Comparison of ENCODE assay signal across 17 cellular contexts in genomic region chr16:64892843-64893242, GRCh38.
DNase-seq lines count a peak whose midpoint lies in the region; ATAC-seq, FAIRE-seq and TF ChIP-seq lines count a peak whose summit lies in the region.
"Had no signal": no experiment of that assay in that cellular context is flagged by ENCODE, and none has a peak within 500 bp of the region (broad histone marks: within the 10 kb centered on the region; RNA-seq: fewer than 3 reads in every experiment).

No MANE protein-coding gene starts in this region.

- ATAC-seq in IMR-90 (ENCODE audit: low read depth) (peak; percentile 88), GM21423 (IDR thresholded peaks at IDR 0.05; ENCODE audit: unreplicated experiment) (no peak), GM19452 (IDR thresholded peaks at IDR 0.05; ENCODE audit: unreplicated experiment) (no peak)
- ATAC-seq: gastrocnemius medialis, left colon, T-cell had no signal

- H2BK120ac ChIP-seq in IMR-90 (ENCODE audit: low read depth, low read length): peak overlapping the region; percentile 84; the same call in 1 of the 2 replicates

- dilution Hi-C loops in IMR-90 (cut with HindIII; ENCODE audit: low sequenced_read_pairs, unreplicated experiment): no loop called here

- H3K4me1 ChIP-seq in IMR-90 (ENCODE audit: control insufficient read depth, insufficient read depth, low read length): peaks cover 10% of the 10 kb centered on the region
- H3K4me1 ChIP-seq: breast epithelium, gastrocnemius medialis had no signal

- CTCF ChIA-PET in IMR-90 (lab: Yijun Ruan, JAX): no interaction called here

- POLR2A ChIA-PET in IMR-90 (lab: Charles Lee; ENCODE audit: unreplicated experiment): no interaction called here

- H3K4me3 ChIP-seq in IMR-90 (ENCODE audit: insufficient read depth, low read depth, low read length) (no peak overlapping the region), cardiac fibroblast (replicated peaks in 1 of 2; ENCODE audit: low read depth in 2 of 2, low read length in 2 of 2) (no peak overlapping the region)

- TF ChIP-seq POLR2A in IMR-90 (IDR thresholded peaks at IDR 0.05; ENCODE audit: low read depth, low read length): no peak

- no TSS peak for BruUV-seq in IMR-90 (replicated peaks; lab: Mats Ljungman, UMichigan)

- H2AFZ ChIP-seq in IMR-90 (replicated peaks; ENCODE audit: low read length, poor library complexity): no peak overlapping the region

- H4K91ac ChIP-seq in IMR-90 (ENCODE audit: insufficient read depth, low read depth, low read length): peak overlapping the region; percentile 60

- peak overlapping the region; percentile 79 for H2BK5ac ChIP-seq in IMR-90 (ENCODE audit: low read depth, low read length, poor library complexity, severe bottlenecking)

- no peaks in the 10 kb centered on the region for H3K36me3 ChIP-seq in IMR-90 (ENCODE audit: control insufficient read depth, insufficient read depth, low read length)
- H3K36me3 ChIP-seq: breast epithelium, gastrocnemius medialis had no signal

- no peaks in the 10 kb centered on the region for H3K27me3 ChIP-seq in IMR-90 (ENCODE audit: control insufficient read depth, insufficient read depth, low read length)
- H3K27me3 ChIP-seq: breast epithelium, gastrocnemius medialis had no signal

- no peak overlapping the region for H3K27ac ChIP-seq in IMR-90 (ENCODE audit: insufficient read depth, low read length)
- H3K27ac ChIP-seq: breast epithelium, gastrocnemius medialis, HL-60 had no signal

- TF ChIP-seq RAD21 in IMR-90 (IDR thresholded peaks at IDR 0.05; ENCODE audit: low read length): no peak

- intact Hi-C loops in IMR-90 (cut with micrococcal nuclease): no loop called here

- DNase-seq in AG08395 (ENCODE audit: low spot score): peak; percentile 88
- peak; percentile 93 for DNase-seq in IMR-90
- DNase-seq in cardiac fibroblast (ENCODE audit: low read depth in 2 of 2): peak; percentile 58 to 93
- DNase-seq in kidney glomerular epithelial cell (lab: John Stamatoyannopoulos, UW): peak; percentile 87
- DNase-seq in D721Med (ENCODE audit: insufficient read length, low spot score): no peak
- DNase-seq in SHP77 (lab: John Stamatoyannopoulos, UW): no peak
- DNase-seq: activated CD4-positive, alpha-beta T cell treated with anti-CD3 and anti-CD28 coated beads, Interleukin-2, amount 10 ng/mL, durations not matched to agents 7 days and 5 days; C1 segment of cervical spinal cord; gastrocnemius medialis; left colon; NCI-H82; stimulated activated CD8-positive, alpha-beta memory T cell treated with anti-CD3 and anti-CD28 coated beads, Interleukin-4, amount 100 ng/mL, for 48 hours; T-cell had no signal

- peak overlapping the region; percentile 43 to 74; a peak in 2 of 4 replicates for H4K8ac ChIP-seq in IMR-90 (ENCODE audit: low read depth in 2 of 2, low read length in 2 of 2)

- no peaks in the 10 kb centered on the region for H3K79me1 ChIP-seq in IMR-90 (ENCODE audit: low read depth in 1 of 2, low read length in 2 of 2)

- peak overlapping the region; percentile 40; the same call in 1 of the 2 replicates for H3K56ac ChIP-seq in IMR-90 (ENCODE audit: extremely low read depth, insufficient read depth, low read length)

- peaks cover 7% of the 10 kb centered on the region for H3K9me1 ChIP-seq in IMR-90 (ENCODE audit: insufficient read depth, low read length)

- peak overlapping the region; percentile 71; the same call in 1 of the 2 replicates for H3K4ac ChIP-seq in IMR-90 (ENCODE audit: low read depth, low read length)

- H4K5ac ChIP-seq in IMR-90 (ENCODE audit: low read depth, low read length): peak overlapping the region; percentile 75; the same call in 1 of the 2 replicates

- H3K18ac ChIP-seq in IMR-90 (ENCODE audit: low read depth, low read length): peak overlapping the region; percentile 73; the same call in 1 of the 2 replicates

- no peak for FAIRE-seq in D721Med (lab: Jason Lieb, UNC)

- H4K20me1 ChIP-seq in IMR-90 (ENCODE audit: insufficient read depth, low read length): no peaks in the 10 kb centered on the region

- in situ Hi-C loops in IMR-90 (cut with MboI; ENCODE audit: low sequenced_read_pairs): no loop called here

- peak overlapping the region; percentile 89; the same call in 1 of the 2 replicates for H3K4me2 ChIP-seq in IMR-90 (ENCODE audit: low read depth, low read length)

- H2BK20ac ChIP-seq in IMR-90 (ENCODE audit: low read depth, low read length): peak overlapping the region; percentile 65; the same call in 1 of the 2 replicates

- no peak overlapping the region for H3K9ac ChIP-seq in IMR-90 (ENCODE audit: low read depth, low read length)

- TF ChIP-seq CTCF in IMR-90 (conservative IDR thresholded peaks at IDR 0.05; ENCODE audit: low read depth, low read length): peak; percentile 10; the same call in 1 of the 2 replicates
- peak; percentile 7 for TF ChIP-seq CTCF in cardiac fibroblast (IDR thresholded peaks at IDR 0.05; ENCODE audit: low read depth, low read length)
- no peak for TF ChIP-seq CTCF in D721Med (IDR thresholded peaks at IDR 0.05; ENCODE audit: insufficient read depth, missing control alignments)

- WGBS in IMR-90 (ENCODE audit: extremely low coverage in 2 of 2, insufficient read length in 1 of 2), 2 experiments: 0% methylated on average over 1 of the region's 2 CpGs; no CpG with 5 or more reads in 1 of the 2 experiments

- H2AK5ac ChIP-seq in IMR-90 (ENCODE audit: low read depth, low read length): no peak overlapping the region

- H3K9me3 ChIP-seq in IMR-90 (ENCODE audit: control insufficient read depth, insufficient read depth, low read length): no peaks in the 10 kb centered on the region
- H3K9me3 ChIP-seq: breast epithelium, gastrocnemius medialis had no signal

- H3K23ac ChIP-seq in IMR-90 (ENCODE audit: low read depth, low read length): no peak overlapping the region; the same call in 1 of the 2 replicates

- no peak overlapping the region for H2AK9ac ChIP-seq in IMR-90 (replicated peaks; ENCODE audit: low read depth, low read length, poor library complexity)

- H3K14ac ChIP-seq in IMR-90 (replicated peaks; ENCODE audit: low read depth, low read length): peak overlapping the region; percentile 39; the same call in 1 of the 2 replicates

- 0 out of 3 replicates have a peak overlapping the region, but pooled peaks have one; percentile 98 for H2BK15ac ChIP-seq in IMR-90 (ENCODE audit: low read depth, low read length)

TF ChIP-seq in IMR-90, 13 proteins besides CTCF, POLR2A, EP300 and RAD21:
- TF ChIP-seq BHLHE40 (IDR thresholded peaks at IDR 0.05; ENCODE audit: low read depth, low read length): peak; percentile 29; the same call in 1 of the 2 replicates
- TF ChIP-seq MAFK (IDR thresholded peaks at IDR 0.05; ENCODE audit: low read depth, low read length): peak; percentile 76
- TF ChIP-seq FOS (IDR thresholded peaks at IDR 0.05; ENCODE audit: low read depth, low read length): peak; percentile 74
- no peak for TF ChIP-seq MXI1 (IDR thresholded peaks at IDR 0.05; ENCODE audit: borderline replicate concordance, low read depth, low read length)
- TF ChIP-seq RFX5 (IDR thresholded peaks at IDR 0.05; ENCODE audit: low read depth, low read length): no peak
- no peak for TF ChIP-seq SMC3 (IDR thresholded peaks at IDR 0.05; ENCODE audit: low read depth, low read length)
- no peak for TF ChIP-seq CHD1 (IDR thresholded peaks at IDR 0.05; ENCODE audit: low read depth, low read length)
- TF ChIP-seq NFE2L2 (IDR thresholded peaks at IDR 0.05; ENCODE audit: low read depth, low read length): no peak
- TF ChIP-seq, protein P1, sequence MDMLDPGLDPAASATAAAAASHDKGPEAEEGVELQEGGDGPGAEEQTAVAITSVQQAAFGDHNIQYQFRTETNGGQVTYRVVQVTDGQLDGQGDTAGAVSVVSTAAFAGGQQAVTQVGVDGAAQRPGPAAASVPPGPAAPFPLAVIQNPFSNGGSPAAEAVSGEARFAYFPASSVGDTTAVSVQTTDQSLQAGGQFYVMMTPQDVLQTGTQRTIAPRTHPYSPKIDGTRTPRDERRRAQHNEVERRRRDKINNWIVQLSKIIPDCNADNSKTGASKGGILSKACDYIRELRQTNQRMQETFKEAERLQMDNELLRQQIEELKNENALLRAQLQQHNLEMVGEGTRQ (IDR thresholded peaks at IDR 0.05; ENCODE audit: low read depth, low read length): no peak
- no peak for TF ChIP-seq MAZ (IDR thresholded peaks at IDR 0.05; ENCODE audit: borderline replicate concordance, low read depth, low read length)
- TF ChIP-seq, protein P2, sequence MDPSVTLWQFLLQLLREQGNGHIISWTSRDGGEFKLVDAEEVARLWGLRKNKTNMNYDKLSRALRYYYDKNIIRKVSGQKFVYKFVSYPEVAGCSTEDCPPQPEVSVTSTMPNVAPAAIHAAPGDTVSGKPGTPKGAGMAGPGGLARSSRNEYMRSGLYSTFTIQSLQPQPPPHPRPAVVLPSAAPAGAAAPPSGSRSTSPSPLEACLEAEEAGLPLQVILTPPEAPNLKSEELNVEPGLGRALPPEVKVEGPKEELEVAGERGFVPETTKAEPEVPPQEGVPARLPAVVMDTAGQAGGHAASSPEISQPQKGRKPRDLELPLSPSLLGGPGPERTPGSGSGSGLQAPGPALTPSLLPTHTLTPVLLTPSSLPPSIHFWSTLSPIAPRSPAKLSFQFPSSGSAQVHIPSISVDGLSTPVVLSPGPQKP (IDR thresholded peaks at IDR 0.05; ENCODE audit: borderline replicate concordance, low read depth, low read length): no peak
- TF ChIP-seq CEBPB (IDR thresholded peaks at IDR 0.05; ENCODE audit: low read depth, low read length): peak; percentile 87
- no peak for TF ChIP-seq RCOR1 (IDR thresholded peaks at IDR 0.05; ENCODE audit: insufficient replicate concordance, low read length)

Comparison
In these comparisons a context has a peak if more than half of its experiments do, and no peak if none do; other contexts are left out.
1. DNase-seq: peak in AG08395 (single experiment), IMR-90 (single experiment), cardiac fibroblast (2 of 2) and kidney glomerular epithelial cell (single experiment); none in D721Med (single experiment) and SHP77 (0 of 2).